Comparison of ENCODE assay signal across 7 cellular contexts in genomic region chr10:42826754-42827153, GRCh38. TPM values are rescaled to one million over a fixed set of nuclear protein-coding genes. Genes with fewer than 3 reads are reported as not detected.
DNase-seq lines count a peak whose midpoint lies in the region; ATAC-seq and TF ChIP-seq lines count a peak whose summit lies in the region.
"Not testable (repeated sequence)": the region's sequence is repeated elsewhere in the genome, so short reads cannot be mapped to it uniquely, and the experiment has no call there.

No MANE protein-coding gene starts in this region.

- H3K9ac ChIP-seq in HUES48 (ENCODE audit: low read depth, low read length); neuronal stem cell (ENCODE audit: low read depth, low read length, poor library complexity); skeletal muscle tissue (ENCODE audit: low read depth in 1 of 3, low read length in 3 of 3): not testable (repeated sequence)

- not testable (repeated sequence) for H2AK5ac ChIP-seq in neuronal stem cell (ENCODE audit: low read depth, low read length)

- H3K27me3 Mint-ChIP-seq in CD4-positive, CD25-positive, alpha-beta regulatory T cell; WTC11 (ENCODE audit: low read depth): not testable (repeated sequence)

- H3K27ac Mint-ChIP-seq in CD4-positive, CD25-positive, alpha-beta regulatory T cell: peak overlapping the region in 2 of 3 donors; percentile 21 to 57
- 0 out of 2 replicates have a peak overlapping the region, but pooled peaks have one; percentile 53 for H3K27ac Mint-ChIP-seq in WTC11

- peak overlapping the region; percentile 13 for H3K4me2 ChIP-seq in neuronal stem cell (ENCODE audit: insufficient read depth, low read length, poor library complexity, severe bottlenecking)

- peaks cover 0 to 12% (median 10%) of the 10 kb centered on the region in 4 donors for H3K4me1 Mint-ChIP-seq in CD4-positive, CD25-positive, alpha-beta regulatory T cell
- peaks cover 32% of the 10 kb centered on the region for H3K4me1 Mint-ChIP-seq in WTC11

- not testable (repeated sequence) for H2AFZ ChIP-seq in neuronal stem cell (ENCODE audit: low read length)

- not testable (repeated sequence) for H2BK120ac ChIP-seq in neuronal stem cell (ENCODE audit: low read depth, low read length)

- H3K4me3 Mint-ChIP-seq in CD4-positive, CD25-positive, alpha-beta regulatory T cell; WTC11: not testable (repeated sequence)

- H3K14ac ChIP-seq in neuronal stem cell (ENCODE audit: low read length): not testable (repeated sequence)

- CTCF ChIA-PET in WTC11 (lab: Charles Lee): interaction anchor here (0.5 to 2.3 kb wide), 13 partner anchors 10 to 376 kb away, joined by 3 to 17 read pairs (median 4); partner anchors contain the start of gene BMS1

- not testable (repeated sequence) for H4K91ac ChIP-seq in neuronal stem cell (ENCODE audit: low read depth, low read length, poor library complexity)

- H3K27ac ChIP-seq in CD4-positive, CD25-positive, alpha-beta regulatory T cell (ENCODE audit: insufficient read depth, low read length, poor library complexity, severe bottlenecking): not testable (repeated sequence)
- H3K27ac ChIP-seq in HUES48 (ENCODE audit: low read depth, low read length) (peak overlapping the region; percentile 78), neuronal stem cell (replicated peaks; ENCODE audit: low read length) (peak overlapping the region; percentile 63), skeletal muscle tissue (ENCODE audit: low read depth, low read length) (peak overlapping the region; percentile 2)

- H3K27me3 ChIP-seq in CD4-positive, CD25-positive, alpha-beta regulatory T cell (ENCODE audit: control insufficient read depth, insufficient read depth, low read length); HUES48 (ENCODE audit: control insufficient read depth, insufficient read depth, low read length); neuronal stem cell (ENCODE audit: control insufficient read depth in 3 of 3, insufficient read depth in 3 of 3, low read depth in 1 of 3, low read length in 3 of 3); skeletal muscle tissue (ENCODE audit: control insufficient read depth in 3 of 3, insufficient read depth in 3 of 3, low read length in 3 of 3): not testable (repeated sequence)

- not testable (repeated sequence) for H3K9me3 ChIP-seq in CD4-positive, CD25-positive, alpha-beta regulatory T cell (ENCODE audit: control insufficient read depth in 2 of 2, low read length in 2 of 2); HUES48 (ENCODE audit: control insufficient read depth, insufficient read depth, low read length); skeletal muscle tissue (ENCODE audit: control insufficient read depth in 3 of 3, low read length in 3 of 3)
- peaks cover 0 to 18% of the 10 kb centered on the region in 2 donors for H3K9me3 ChIP-seq in neuronal stem cell (replicated peaks in 1 of 2; ENCODE audit: control insufficient read depth in 2 of 2, insufficient read depth in 1 of 2, low read depth in 1 of 2, low read length in 2 of 2)

- DNase-seq in CD4-positive, CD25-positive, alpha-beta regulatory T cell; WTC11 (ENCODE audit: low spot score); neuronal stem cell (ENCODE audit: low spot score): not testable (repeated sequence)
- DNase-seq in fibroblast of mammary gland (ENCODE audit: low read depth) (peak; percentile 6), myocyte (ENCODE audit: low read depth) (peak; percentile 32)

- not testable (repeated sequence) for H3K4ac ChIP-seq in neuronal stem cell (ENCODE audit: low read length)

- peak overlapping the region; percentile 13 for H3K18ac ChIP-seq in neuronal stem cell (ENCODE audit: low read length)

- H3K4me1 ChIP-seq in CD4-positive, CD25-positive, alpha-beta regulatory T cell (ENCODE audit: control insufficient read depth, insufficient read depth, low read length, poor library complexity, severe bottlenecking): not testable (repeated sequence)
- H3K4me1 ChIP-seq in HUES48 (ENCODE audit: control insufficient read depth, insufficient read depth, low read length) (peaks cover 19% of the 10 kb centered on the region), neuronal stem cell (ENCODE audit: control insufficient read depth in 2 of 2, insufficient read depth in 1 of 2, low read depth in 1 of 2, low read length in 2 of 2) (peaks cover 0 to 12% of the 10 kb centered on the region in 2 donors), skeletal muscle tissue (ENCODE audit: control insufficient read depth in 3 of 3, insufficient read depth in 3 of 3, low read length in 3 of 3) (peaks cover 4 to 11% (median 9%) of the 10 kb centered on the region in 3 donors)

- not testable (repeated sequence) for H3K4me3 ChIP-seq in CD4-positive, CD25-positive, alpha-beta regulatory T cell (ENCODE audit: low read depth, low read length); HUES48 (ENCODE audit: low read depth, low read length); fibroblast of mammary gland (ENCODE audit: control insufficient read depth, low read depth, low read length); neuronal stem cell (ENCODE audit: low read length in 2 of 2); skeletal muscle tissue (ENCODE audit: low read length in 3 of 3)

- H3K36me3 ChIP-seq in CD4-positive, CD25-positive, alpha-beta regulatory T cell (ENCODE audit: control insufficient read depth, insufficient read depth, low read length): peaks cover 60% of the 10 kb centered on the region
- H3K36me3 ChIP-seq in HUES48 (ENCODE audit: control insufficient read depth, insufficient read depth, low read length): peaks cover 51% of the 10 kb centered on the region
- H3K36me3 ChIP-seq in neuronal stem cell (replicated peaks in 1 of 2; ENCODE audit: control insufficient read depth in 2 of 2, insufficient read depth in 2 of 2, low read length in 2 of 2): peaks cover 10 to 86% of the 10 kb centered on the region in 2 donors
- peaks cover 22 to 43% (median 32%) of the 10 kb centered on the region in 3 donors for H3K36me3 ChIP-seq in skeletal muscle tissue (ENCODE audit: control insufficient read depth in 3 of 3, insufficient read depth in 3 of 3, low read length in 3 of 3)

- not testable (repeated sequence) for H2BK12ac ChIP-seq in neuronal stem cell (ENCODE audit: low read length)

- ATAC-seq in CD4-positive, CD25-positive, alpha-beta regulatory T cell (ENCODE audit: low read depth in 2 of 2); WTC11: not testable (repeated sequence)

- not testable (repeated sequence) for H4K8ac ChIP-seq in neuronal stem cell (ENCODE audit: low read depth, low read length)

- H3K79me1 ChIP-seq in neuronal stem cell (ENCODE audit: low read depth, low read length): not testable (repeated sequence)

- POLR2A ChIA-PET in WTC11 (lab: Charles Lee): not testable (repeated sequence)

- H3K23ac ChIP-seq in neuronal stem cell (ENCODE audit: low read depth, low read length, poor library complexity): not testable (repeated sequence)

- H3K9me3 Mint-ChIP-seq in CD4-positive, CD25-positive, alpha-beta regulatory T cell; WTC11: not testable (repeated sequence)

- not testable (repeated sequence) for TF ChIP-seq CTCF in WTC11 (IDR thresholded peaks at IDR 0.05); fibroblast of mammary gland (conservative IDR thresholded peaks at IDR 0.05; ENCODE audit: control insufficient read depth, insufficient read depth, low read depth, low read length)

- H2BK5ac ChIP-seq in neuronal stem cell (ENCODE audit: low read length): not testable (repeated sequence)

- H2BK15ac ChIP-seq in neuronal stem cell (ENCODE audit: low read length): not testable (repeated sequence)

- WGBS in neuronal stem cell (ENCODE audit: extremely low coverage in 2 of 2, insufficient read length in 2 of 2, insufficient replicate concordance in 1 of 2), 2 donors: no CpG with 5 or more reads among the region's 6 CpGs

- H3K36me3 Mint-ChIP-seq in CD4-positive, CD25-positive, alpha-beta regulatory T cell: peaks cover 73% of the 10 kb centered on the region
- peaks cover 62% of the 10 kb centered on the region for H3K36me3 Mint-ChIP-seq in WTC11

RNA-seq across cellular contexts. Expression of gene BMS1, which starts 44.2 kb away (rescaled TPM):
- 10.9 TPM for total RNA-seq in CD4-positive, CD25-positive, alpha-beta regulatory T cell
- 10 to 100 TPM in 2 of 4 donors, 1 to 10 TPM in 2; 8.6 to 11.7 (median 10.3) TPM for polyA plus RNA-seq in CD4-positive, CD25-positive, alpha-beta regulatory T cell
- 31.7 to 37.7 TPM (median 31.9 TPM) in 3 replicates for total RNA-seq in WTC11 (2021)
- total RNA-seq in myocyte: 15.7 and 16.2 TPM in 2 replicates
- 7.9 TPM for polyA plus RNA-seq in myocyte (2012)
- 17.2 TPM for polyA plus RNA-seq in neuronal stem cell (2013, experiment 1 of 2)
- 16.7 TPM for polyA plus RNA-seq in neuronal stem cell (2013, experiment 2 of 2)
- total RNA-seq in skeletal muscle tissue: 10.4 TPM
